9 cellular contexts compared by ENCODE assay signal in genomic region chrX:131741103-131741581, GRCh38.
DNase-seq lines count a peak whose midpoint lies in the region; TF ChIP-seq lines count a peak whose summit lies in the region.
"Had no signal": no experiment of that assay in that cellular context is flagged by ENCODE, and none has a peak within 500 bp of the region (broad histone marks: within the 10 kb centered on the region; RNA-seq: fewer than 3 reads in every experiment).

No MANE protein-coding gene starts in this region.

- peak overlapping the region; percentile 41 for H3K4me3 ChIP-seq in fibroblast of mammary gland (ENCODE audit: control insufficient read depth, low read depth, low read length)
- H3K4me3 ChIP-seq in subcutaneous abdominal adipose tissue (ENCODE audit: low read depth in 1 of 5, low read length in 5 of 5): peak overlapping the region; percentile 71 to 79 (median 73)
- H3K4me3 ChIP-seq in SJCRH30: no peak overlapping the region
- H3K4me3 ChIP-seq: SJSA1 had no signal

- H3K27ac ChIP-seq in subcutaneous abdominal adipose tissue (ENCODE audit: low read depth, low read length) (peak overlapping the region; percentile 69), SJCRH30 (no peak overlapping the region)
- H3K27ac ChIP-seq: SJSA1 had no signal

- TF ChIP-seq CTCF in fibroblast of mammary gland (conservative IDR thresholded peaks at IDR 0.05; ENCODE audit: control insufficient read depth, insufficient read depth, low read depth, low read length): peak; percentile 16
- no peak for TF ChIP-seq CTCF in GM10266 (IDR thresholded peaks at IDR 0.05; ENCODE audit: control insufficient read depth, insufficient read depth, low read depth, missing control alignments)

- DNase-seq in activated CD4-positive, CD25-positive, alpha-beta regulatory T cell treated with anti-CD3 and anti-CD28 coated beads, Interleukin-2, amount 50 U/mL, for 72 hours: peak; percentile 63
- DNase-seq in activated CD4-positive, CD25-positive, alpha-beta regulatory T cell (lab: John Stamatoyannopoulos, UW): no peak
- DNase-seq in NCI-H1417 (lab: John Stamatoyannopoulos, UW): peak; percentile 88 to 98 (median 89)
- DNase-seq in fibroblast of mammary gland (ENCODE audit: low read depth): peak; percentile 77
- DNase-seq in SJCRH30: no peak
- DNase-seq in GM10266 (ENCODE audit: extremely low spot score): no peak
- DNase-seq in NCI-H82 (lab: John Stamatoyannopoulos, UW): no peak

- H3K9me3 ChIP-seq in subcutaneous abdominal adipose tissue (ENCODE audit: control insufficient read depth in 5 of 5, low read length in 5 of 5) (peaks cover 0 to 13% (median 4%) of the 10 kb centered on the region in 5 donors), SJCRH30 (replicated peaks) (no peaks in the 10 kb centered on the region)
- H3K9me3 ChIP-seq: SJSA1 had no signal

- H3K36me3 ChIP-seq in subcutaneous abdominal adipose tissue (ENCODE audit: control insufficient read depth in 5 of 5, insufficient read depth in 5 of 5, low read length in 5 of 5) (no peaks in the 10 kb centered on the region), SJCRH30 (no peaks in the 10 kb centered on the region)
- H3K36me3 ChIP-seq: SJSA1 had no signal

- peak overlapping the region in 2 of 5 donors; percentile 42 to 56 for H3K9ac ChIP-seq in subcutaneous abdominal adipose tissue (ENCODE audit: low read length in 5 of 5)

- H3K4me1 ChIP-seq in subcutaneous abdominal adipose tissue (ENCODE audit: control insufficient read depth in 5 of 5, insufficient read depth in 5 of 5, low read length in 5 of 5) (peaks cover 0 to 7% (median 4%) of the 10 kb centered on the region in 5 donors), SJCRH30 (no peaks in the 10 kb centered on the region)

- H3K27me3 ChIP-seq in subcutaneous abdominal adipose tissue (ENCODE audit: control insufficient read depth in 5 of 5, insufficient read depth in 4 of 5, low read length in 5 of 5) (no peaks in the 10 kb centered on the region), SJCRH30 (no peaks in the 10 kb centered on the region)
- H3K27me3 ChIP-seq: SJSA1 had no signal

Comparison
In these comparisons a context has a peak if more than half of its experiments do, and no peak if none do; other contexts are left out.
1. DNase-seq: peak in activated CD4-positive, CD25-positive, alpha-beta regulatory T cell treated with anti-CD3 and anti-CD28 coated beads, Interleukin-2, amount 50 U/mL, for 72 hours (single experiment), NCI-H1417 (3 of 3) and fibroblast of mammary gland (single experiment); none in activated CD4-positive, CD25-positive, alpha-beta regulatory T cell (0 of 4), SJCRH30 (0 of 2), GM10266 (single experiment) and NCI-H82 (single experiment).